20 cellular contexts compared by ENCODE assay signal in the genomic region with DNA sequence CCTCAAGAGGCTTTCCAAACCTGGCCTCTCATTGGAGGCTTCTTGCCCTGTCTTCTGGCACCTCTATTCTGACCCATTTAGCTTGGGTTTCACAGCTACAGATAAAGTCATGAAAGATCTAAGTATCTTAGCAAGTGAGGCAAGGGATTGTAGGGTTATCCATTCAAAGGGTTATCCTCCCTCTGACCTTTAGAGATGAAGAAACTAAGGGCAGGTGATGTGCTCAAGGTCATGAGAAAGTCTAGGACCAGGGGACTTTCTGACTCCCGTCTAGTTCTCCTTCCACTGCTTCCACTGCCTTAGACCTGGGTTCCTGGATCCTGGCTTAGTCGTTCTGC. TPM values are rescaled to one million over a fixed set of nuclear protein-coding genes. Genes with fewer than 3 reads are reported as not detected.
"Had no signal": no experiment of that assay in that cellular context is flagged by ENCODE, and none has a peak within 500 bp of the region (broad histone marks: within the 10 kb centered on the region; RNA-seq: fewer than 3 reads in every experiment).

No MANE protein-coding gene starts in this region.

- ATAC-seq: activated CD4-positive, CD25-positive, alpha-beta regulatory T cell treated with anti-CD3 and anti-CD28 coated beads, Interleukin-2, amount 50 U/mL, for 24 hours; activated naive CD8-positive, alpha-beta T cell treated with anti-CD3 and anti-CD28 coated beads, Interleukin-2, amount 50 U/mL, for 24 hours had no signal

- H2AFZ ChIP-seq: hepatocyte, neural progenitor cell had no signal

- H3K27me3 ChIP-seq: pancreas, testis had no signal

- H3K4me2 ChIP-seq: hepatocyte, neural progenitor cell had no signal

- H3K36me3 ChIP-seq: neural progenitor cell had no signal

- H3K9ac ChIP-seq: neural progenitor cell had no signal

- H3K4me3 Mint-ChIP-seq: activated naive CD8-positive, alpha-beta T cell treated with anti-CD3 and anti-CD28 coated beads, Interleukin-2, amount 50 U/mL, for 24 hours; neural progenitor cell had no signal

- H3K27ac Mint-ChIP-seq: activated naive CD8-positive, alpha-beta T cell treated with anti-CD3 and anti-CD28 coated beads, Interleukin-2, amount 50 U/mL, for 24 hours; neural progenitor cell had no signal

- H3K27ac ChIP-seq: hepatocyte, neural progenitor cell, pancreas, skin epidermis, testis had no signal

- DNase-seq: activated CD4-positive, alpha-beta T cell treated with anti-CD3 and anti-CD28 coated beads, Interleukin-2, amount 50 U/mL, for 4 hours; activated naive CD4-positive, alpha-beta T cell treated with Interleukin-2 at 50 U/mL for 16 hours; activated naive CD8-positive, alpha-beta T cell treated with anti-CD3 and anti-CD28 coated beads, Interleukin-2, amount 50 U/mL, for 24 hours; cortex of kidney; effector memory CD4-positive, alpha-beta T cell; kidney glomerular epithelial cell; retina had no signal

- H3K9me3 Mint-ChIP-seq: activated naive CD8-positive, alpha-beta T cell treated with anti-CD3 and anti-CD28 coated beads, Interleukin-2, amount 50 U/mL, for 24 hours; neural progenitor cell had no signal

- H3K9me3 ChIP-seq: pancreas, testis had no signal

- FAIRE-seq: astrocyte, pancreas, urothelium cell line had no signal

- H3K79me2 ChIP-seq: hepatocyte had no signal

- H3K4me3 ChIP-seq: hepatocyte, neural progenitor cell, pancreas, skin epidermis, testis had no signal

RNA-seq across cellular contexts. Expression of a gene that starts 7.2 kb away (rescaled TPM):
- total RNA-seq: astrocyte; epithelial cell of proximal tubule; hepatocyte; lower leg skin; mesenteric fat pad; myocyte; T-helper 2 cell treated with Interferon-gamma antibody and Interleukin-4, amounts not matched to agents 100 ng/mL and 5 ng/mL, for 36 hours had no signal
- polyA plus RNA-seq: hepatocyte had no signal

RNA-seq across cellular contexts. Expression of a gene that starts 20.1 kb away (rescaled TPM):
- total RNA-seq: astrocyte; epithelial cell of proximal tubule; myocyte; T-helper 2 cell treated with Interferon-gamma antibody and Interleukin-4, amounts not matched to agents 100 ng/mL and 5 ng/mL, for 36 hours had no signal

RNA-seq across cellular contexts. Expression of a gene that starts 44.8 kb away (rescaled TPM):
- total RNA-seq: T-helper 2 cell treated with Interferon-gamma antibody and Interleukin-4, amounts not matched to agents 100 ng/mL and 5 ng/mL, for 36 hours had no signal
